Comparison of ENCODE assay signal across 15 cellular contexts in the genomic region with DNA sequence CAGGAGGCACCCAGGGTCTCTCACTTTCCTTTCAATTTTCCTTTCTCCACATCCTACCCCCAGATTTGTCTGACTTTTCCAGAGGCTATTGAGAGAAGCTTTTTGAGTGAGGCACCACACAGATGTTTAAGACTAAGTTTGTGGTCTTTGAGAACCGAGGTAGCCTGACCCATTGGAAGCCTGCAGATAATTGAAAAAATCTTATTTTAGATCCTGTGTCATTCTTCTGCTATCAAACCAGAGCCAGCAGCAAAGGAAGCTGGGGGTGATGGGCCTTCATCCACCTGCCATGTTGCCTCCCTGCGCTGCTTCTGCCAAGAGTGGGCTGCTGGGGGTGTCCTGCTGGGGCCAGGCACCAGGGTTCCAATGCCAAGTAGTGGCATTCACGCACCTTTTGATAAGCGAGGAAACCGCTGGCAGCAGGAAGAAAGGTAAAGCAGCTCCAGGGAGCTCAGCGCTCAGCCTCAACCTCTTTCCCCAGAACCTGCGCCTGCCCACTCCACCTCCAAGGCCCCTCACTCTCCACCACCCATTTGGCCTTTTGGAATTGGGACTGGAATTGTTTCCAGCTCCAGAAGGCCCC. TPM values are rescaled to one million over a fixed set of nuclear protein-coding genes. Genes with fewer than 3 reads are reported as not detected.
A peak's percentile ranks its signal among the peaks of the same experiment; 100 is the strongest.
DNase-seq lines count a peak whose midpoint lies in the region; ATAC-seq and TF ChIP-seq lines count a peak whose summit lies in the region.
"Had no signal": no experiment of that assay in that cellular context is flagged by ENCODE, and none has a peak within 500 bp of the region (broad histone marks: within the 10 kb centered on the region; RNA-seq: fewer than 3 reads in every experiment).

No MANE protein-coding gene starts in this region.

- intact Hi-C loops in breast epithelium (cut with DNase I; ENCODE audit: low total_unique reads), result no loop called here

- no peaks in the 10 kb centered on the region for H3K27me3 ChIP-seq in GM23338 (ENCODE audit: insufficient read depth)
- no peaks in the 10 kb centered on the region for H3K27me3 ChIP-seq in breast epithelium
- no peaks in the 10 kb centered on the region for H3K27me3 ChIP-seq in lung (ENCODE audit: control insufficient read depth, insufficient read depth)
- no peaks in the 10 kb centered on the region for H3K27me3 ChIP-seq in smooth muscle cell (ENCODE audit: low read depth)
- H3K27me3 ChIP-seq in CD8-positive, alpha-beta memory T cell (ENCODE audit: insufficient read depth, low read length, poor library complexity, severe bottlenecking), result no peaks in the 10 kb centered on the region
- H3K27me3 ChIP-seq: MG63 had no signal

- H4K20me1 ChIP-seq in GM23338 (replicated peaks; ENCODE audit: insufficient read depth) (peaks cover 4% of the 10 kb centered on the region; the same call in 1 of the 2 replicates), smooth muscle cell (ENCODE audit: low read depth) (peaks cover 100% of the 10 kb centered on the region)

- CTCF ChIA-PET in CD8-positive, alpha-beta memory T cell (lab: Charles Lee), result interaction anchor here (1.3 kb wide), 1 partner anchor 22 kb away, joined by 3 read pairs; no protein-coding TSS in a partner anchor

- H3K4me1 Mint-ChIP-seq in GM23338, result peaks cover 52% of the 10 kb centered on the region
- H3K4me1 Mint-ChIP-seq in CD8-positive, alpha-beta memory T cell, result peaks cover 20 to 25% (median 24%) of the 10 kb centered on the region in 3 donors

- no peaks in the 10 kb centered on the region for H3K9me3 Mint-ChIP-seq in GM23338
- H3K9me3 Mint-ChIP-seq in CD8-positive, alpha-beta memory T cell, result no peaks in the 10 kb centered on the region
- H3K9me3 Mint-ChIP-seq: activated CD4-positive, alpha-beta T cell treated with anti-CD3 and anti-CD28 coated beads, Interleukin-2, amount 10 ng/mL, durations not matched to agents 24 days and 14 days; T-helper 2 cell treated with Interferon-gamma antibody and Interleukin-4, amounts not matched to agents 5 μg/mL and 100 μg/mL, for 36 hours had no signal

- H3K4me1 ChIP-seq in GM23338 (ENCODE audit: insufficient read depth) (peaks cover 38% of the 10 kb centered on the region), breast epithelium (peaks cover 4 to 7% of the 10 kb centered on the region in 2 donors), lung (ENCODE audit: control insufficient read depth in 2 of 2, insufficient read depth in 2 of 2, low read length in 2 of 2) (peaks cover 28 to 53% of the 10 kb centered on the region in 2 donors), smooth muscle cell (ENCODE audit: low read depth) (peaks cover 28% of the 10 kb centered on the region)
- H3K4me1 ChIP-seq in CD8-positive, alpha-beta memory T cell (ENCODE audit: insufficient read depth, low read length), result no peaks in the 10 kb centered on the region

- H2AFZ ChIP-seq in GM23338 (no peak overlapping the region), smooth muscle cell (ENCODE audit: low read depth) (no peak overlapping the region)

- no peak for ATAC-seq in GM23338
- no peak for ATAC-seq in lung (ENCODE audit: insufficient read depth, low FRiP score)

- no peak overlapping the region for H3K27ac Mint-ChIP-seq in GM23338
- peak overlapping the region in 3 of 8 donors; percentile 37 to 72 (median 56) for H3K27ac Mint-ChIP-seq in CD8-positive, alpha-beta memory T cell
- H3K27ac Mint-ChIP-seq: activated CD4-positive, alpha-beta T cell treated with anti-CD3 and anti-CD28 coated beads, Interleukin-2, amount 10 ng/mL, durations not matched to agents 24 days and 14 days; T-helper 2 cell treated with Interferon-gamma antibody and Interleukin-4, amounts not matched to agents 5 μg/mL and 100 μg/mL, for 36 hours had no signal

- H3F3A ChIP-seq in GM23338 (replicated peaks; ENCODE audit: low read depth) (no peaks in the 10 kb centered on the region), smooth muscle cell (ENCODE audit: low read depth) (peaks cover 14% of the 10 kb centered on the region)

- H3K36me3 ChIP-seq in GM23338 (ENCODE audit: insufficient read depth) (no peaks in the 10 kb centered on the region), breast epithelium (no peaks in the 10 kb centered on the region), lung (ENCODE audit: control insufficient read depth in 2 of 2, insufficient read depth in 2 of 2, low read length in 2 of 2) (peaks cover 0 to 17% of the 10 kb centered on the region in 2 donors), smooth muscle cell (ENCODE audit: low read depth) (no peaks in the 10 kb centered on the region)
- H3K36me3 ChIP-seq in CD8-positive, alpha-beta memory T cell (ENCODE audit: insufficient read depth, low read length), result no peaks in the 10 kb centered on the region
- H3K36me3 ChIP-seq: thoracic aorta had no signal

- H3K79me2 ChIP-seq in GM23338 (replicated peaks; ENCODE audit: insufficient read depth) (peaks cover 37% of the 10 kb centered on the region), smooth muscle cell (ENCODE audit: low read depth) (peaks cover 78% of the 10 kb centered on the region)

- DNase-seq in GM23338 (ENCODE audit: low spot score) (no peak), breast epithelium (ENCODE audit: low spot score in 2 of 2) (no peak), lung (ENCODE audit: low spot score) (no peak), smooth muscle cell (lab: John Stamatoyannopoulos, UW; ENCODE audit: unreplicated experiment) (no peak), NCI-H2081 (lab: John Stamatoyannopoulos, UW) (no peak), NCI-H69 (lab: John Stamatoyannopoulos, UW) (no peak)
- DNase-seq in CD8-positive, alpha-beta memory T cell, result no peak
- DNase-seq in activated CD4-positive, CD25-positive, alpha-beta regulatory T cell treated with anti-CD3 and anti-CD28 coated beads, Interleukin-2, amount 50 U/mL, for 72 hours, result no peak
- DNase-seq: activated CD4-positive, alpha-beta T cell treated with anti-CD3 and anti-CD28 coated beads, Interleukin-2, amount 10 ng/mL, durations not matched to agents 24 days and 14 days; activated T-cell treated with anti-CD3 and anti-CD28 coated beads, Interleukin-2, amount 50 U/mL, for 48 hours; effector CD4-positive, alpha-beta T cell; MG63; SHP77 had no signal

- no peaks in the 10 kb centered on the region; the same call in 1 of the 2 replicates for H3K9me2 ChIP-seq in GM23338 (ENCODE audit: insufficient read depth)

- no peaks in the 10 kb centered on the region for H3K36me3 Mint-ChIP-seq in GM23338 (ENCODE audit: low read depth)
- H3K36me3 Mint-ChIP-seq in CD8-positive, alpha-beta memory T cell, result peaks cover 0 to 30% (median 3%) of the 10 kb centered on the region in 3 donors

- POLR2A ChIA-PET in CD8-positive, alpha-beta memory T cell (lab: Charles Lee), result no interaction called here

- H3K4me2 ChIP-seq in GM23338, result no peak overlapping the region
- H3K4me2 ChIP-seq in smooth muscle cell, result peak overlapping the region; percentile 40

- H3K27me3 Mint-ChIP-seq in GM23338 (ENCODE audit: insufficient read depth, low read depth, poor library complexity), result peaks cover 5% of the 10 kb centered on the region
- no peaks in the 10 kb centered on the region for H3K27me3 Mint-ChIP-seq in CD8-positive, alpha-beta memory T cell
- H3K27me3 Mint-ChIP-seq: activated CD4-positive, alpha-beta T cell treated with anti-CD3 and anti-CD28 coated beads, Interleukin-2, amount 10 ng/mL, durations not matched to agents 24 days and 14 days had no signal

- H3K9ac ChIP-seq in smooth muscle cell (ENCODE audit: low read depth), result no peak overlapping the region

- no peak for TF ChIP-seq CTCF in GM23338 (conservative IDR thresholded peaks at IDR 0.05; ENCODE audit: low read depth in 2 of 2)
- no peak for TF ChIP-seq CTCF in breast epithelium (IDR thresholded peaks at IDR 0.05)
- TF ChIP-seq CTCF in lung (IDR thresholded peaks at IDR 0.05; ENCODE audit: control extremely low read depth, extremely low read depth), result no peak
- no peak for TF ChIP-seq CTCF in smooth muscle cell (IDR thresholded peaks at IDR 0.05; ENCODE audit: borderline replicate concordance, insufficient read depth, poor library complexity, severe bottlenecking)

- 88 to 95% methylated on average over 7 of the region's 7 CpGs for WGBS in lung, 2 donors
- WGBS in smooth muscle cell (ENCODE audit: low lambda C conversion rate), result 92% methylated on average over 7 of the region's 7 CpGs

- H3K9me3 ChIP-seq in breast epithelium, result no peaks in the 10 kb centered on the region
- H3K9me3 ChIP-seq in lung (ENCODE audit: control insufficient read depth in 2 of 2, insufficient read depth in 1 of 2, low read length in 1 of 2), result no peaks in the 10 kb centered on the region
- H3K9me3 ChIP-seq in smooth muscle cell (replicated peaks; ENCODE audit: low read depth), result no peaks in the 10 kb centered on the region
- no peaks in the 10 kb centered on the region for H3K9me3 ChIP-seq in CD8-positive, alpha-beta memory T cell (ENCODE audit: low read length)
- H3K9me3 ChIP-seq: MG63, thoracic aorta had no signal

- peak overlapping the region; percentile 74; the same call in 1 of the 2 replicates for H3K27ac ChIP-seq in GM23338 (ENCODE audit: low read depth)
- H3K27ac ChIP-seq in breast epithelium, result peak overlapping the region; percentile 45 to 81
- peak overlapping the region; percentile 48 to 72 for H3K27ac ChIP-seq in lung (ENCODE audit: low read depth in 1 of 2, low read length in 1 of 2)
- peak overlapping the region; percentile 77 for H3K27ac ChIP-seq in smooth muscle cell (ENCODE audit: low read depth)
- no peak overlapping the region for H3K27ac ChIP-seq in CD8-positive, alpha-beta memory T cell (ENCODE audit: low read depth, low read length)

- TF ChIP-seq POLR2A in breast epithelium (IDR thresholded peaks at IDR 0.05), result no peak

- H3K4me3 ChIP-seq in GM23338 (no peak overlapping the region), breast epithelium (no peak overlapping the region), lung (no peak overlapping the region), smooth muscle cell (no peak overlapping the region)
- no peak overlapping the region for H3K4me3 ChIP-seq in CD8-positive, alpha-beta memory T cell (ENCODE audit: low read length)
- H3K4me3 ChIP-seq: MG63, thoracic aorta had no signal

- H3K4me3 Mint-ChIP-seq in GM23338, result no peak overlapping the region
- H3K4me3 Mint-ChIP-seq in CD8-positive, alpha-beta memory T cell, result no peak overlapping the region
- H3K4me3 Mint-ChIP-seq: activated CD4-positive, alpha-beta T cell treated with anti-CD3 and anti-CD28 coated beads, Interleukin-2, amount 10 ng/mL, durations not matched to agents 24 days and 14 days; T-helper 2 cell treated with Interferon-gamma antibody and Interleukin-4, amounts not matched to agents 5 μg/mL and 100 μg/mL, for 36 hours had no signal

TF ChIP-seq in GM23338, 12 proteins besides CTCF, POLR2A, EP300 and RAD21 (continues in another document):
- no peak for TF ChIP-seq CREB1 (CRISPR knock-in tag; IDR thresholded peaks at IDR 0.05; ENCODE audit: low read depth)
- no peak for TF ChIP-seq EZH2 (IDR thresholded peaks at IDR 0.05; ENCODE audit: low read depth, unreplicated experiment)

RNA-seq across cellular contexts. Expression of gene MPRIP, which starts 55.6 kb away (rescaled TPM):
- total RNA-seq in GM23338 (2014; rRNA removed; shearing (Covaris generic)), result 84.6 and 113 TPM in 2 replicates
- polyA plus RNA-seq in GM23338 (2016; fragmentation: Nextera tagmentation; extraction: Ambion mirVana) (36.5 and 39.3 TPM in 2 replicates), lung (100 to 1,000 TPM; 121 to 168 TPM), smooth muscle cell (67.2 and 69.3 TPM in 2 replicates)
- total RNA-seq in breast epithelium (100 to 1,000 TPM in 2 of 3 donors, 10 to 100 TPM in 1; 93.1 to 136 (median 124) TPM), lung (100 to 1,000 TPM; 181 to 342 TPM), smooth muscle cell (58.8 and 62.5 TPM in 2 replicates)
- 100 to 1,000 TPM; 174 to 184 TPM for total RNA-seq in CD8-positive, alpha-beta memory T cell
- polyA plus RNA-seq in CD8-positive, alpha-beta memory T cell, result 40.3 TPM
